ENCODE assay signal across 19 cellular contexts in the genomic region with DNA sequence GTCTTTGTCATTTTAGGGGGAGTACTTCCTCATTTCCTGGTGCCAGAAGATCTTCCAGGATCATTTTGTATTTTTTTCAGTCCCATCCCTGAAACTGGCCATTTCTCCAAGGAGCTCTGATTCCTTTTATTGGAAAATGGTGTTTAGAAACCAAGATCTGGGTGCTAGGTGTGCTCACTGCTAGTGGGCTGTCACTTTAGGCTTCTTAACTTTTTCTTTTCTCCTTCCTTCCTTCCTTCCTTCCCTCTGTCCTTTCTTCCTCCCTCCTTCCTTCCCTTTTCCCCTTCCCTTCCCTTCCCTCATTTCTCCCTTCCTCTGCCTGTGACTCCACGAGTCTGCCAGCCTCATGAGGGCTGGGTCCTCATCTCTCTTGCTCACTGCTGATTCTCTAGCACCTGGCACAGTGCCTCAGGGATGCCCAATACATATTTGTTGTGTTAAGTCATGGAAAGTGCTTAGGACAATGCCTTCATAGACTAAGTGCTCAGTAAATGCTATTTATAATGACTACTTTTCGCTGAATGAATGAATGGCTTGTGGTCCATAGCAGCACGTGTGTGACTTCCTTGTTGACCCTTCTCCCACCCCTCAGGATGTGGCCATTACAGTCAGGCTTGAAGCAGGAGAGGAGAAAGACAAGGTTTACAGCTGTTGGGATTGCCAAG. TPM values are rescaled to one million over a fixed set of nuclear protein-coding genes. Genes with fewer than 3 reads are reported as not detected.
DNase-seq lines count a peak whose midpoint lies in the region; TF ChIP-seq lines count a peak whose summit lies in the region.
"Had no signal": no experiment of that assay in that cellular context is flagged by ENCODE, and none has a peak within 500 bp of the region (broad histone marks: within the 10 kb centered on the region; RNA-seq: fewer than 3 reads in every experiment).

No MANE protein-coding gene starts in this region.

- no peak overlapping the region for H2AFZ ChIP-seq in GM23248

- no peak overlapping the region for H3K4me3 Mint-ChIP-seq in activated CD4-positive, alpha-beta T cell treated with anti-CD3 and anti-CD28 coated beads, Interleukin-2, amount 10 ng/mL, durations not matched to agents 24 days and 14 days
- H3K4me3 Mint-ChIP-seq: CD4-positive, alpha-beta memory T cell had no signal

- DNase-seq in GM23248 (peak; percentile 27), LHCN-M2 (ENCODE audit: low read depth) (peak; percentile 21), amniotic epithelial cell (ENCODE audit: low read depth) (peak; percentile 5), kidney tubule cell (ENCODE audit: low spot score) (peak; percentile 45), BE2C (no peak), ACHN (no peak), iPS-NIHi11 (ENCODE audit: low spot score) (no peak)
- DNase-seq in activated CD4-positive, alpha-beta T cell treated with anti-CD3 and anti-CD28 coated beads, Interleukin-2, amount 10 ng/mL, durations not matched to agents 24 days and 14 days: no peak
- DNase-seq: CD4-positive, alpha-beta memory T cell; DMS79; GDM1; HCEC 1CT; NCI-H1105 treated with DMSO at 0.1 percent for 48 hours; NCI-H187; NCI-H446; NK-92 treated with Interleukin-12 subunit alpha and Interleukin-12 subunit beta, amount 100 ng/mL, for 24 hours; SW 1271 had no signal

- TF ChIP-seq CTCF in BE2C (IDR thresholded peaks at IDR 0.05; ENCODE audit: low read depth, low read length): no peak

- H3K4me1 ChIP-seq in GM23248 (ENCODE audit: insufficient read depth) (no peaks in the 10 kb centered on the region), BE2C (no peaks in the 10 kb centered on the region)

- in situ Hi-C loops in GM23248 (cut with MboI): loop anchor here (25.0 kb wide), 1 partner anchor 359 kb away; no protein-coding TSS in a partner anchor
- in situ Hi-C loops in ACHN (cut with HindIII; ENCODE audit: low pct_ligation_motif_present, low pct_unique_long_range_greater_than_20kb, low sequenced_read_pairs): no loop called here

- no peak overlapping the region for H3K27ac ChIP-seq in GM23248

- H3K4me3 ChIP-seq in GM23248: no peak overlapping the region
- no peak overlapping the region for H3K4me3 ChIP-seq in BE2C (ENCODE audit: low read depth, low read length)

- no peak overlapping the region for H3K27ac Mint-ChIP-seq in activated CD4-positive, alpha-beta T cell treated with anti-CD3 and anti-CD28 coated beads, Interleukin-2, amount 10 ng/mL, durations not matched to agents 24 days and 14 days
- H3K27ac Mint-ChIP-seq: CD4-positive, alpha-beta memory T cell had no signal

- H3K4me1 Mint-ChIP-seq in activated CD4-positive, alpha-beta T cell treated with anti-CD3 and anti-CD28 coated beads, Interleukin-2, amount 10 ng/mL, durations not matched to agents 24 days and 14 days: peaks cover 3% of the 10 kb centered on the region

- WGBS in GM23248 (ENCODE audit: low coverage in 1 of 2, low lambda C conversion rate in 2 of 2, missing lambda C conversion rate in 2 of 2), 2 experiments: 62 to 64% methylated on average over 3 of the region's 3 CpGs

- H3F3A ChIP-seq in GM23248 (ENCODE audit: insufficient read depth): no peaks in the 10 kb centered on the region

- H3K36me3 ChIP-seq in GM23248 (ENCODE audit: low read depth): no peaks in the 10 kb centered on the region
- H3K36me3 ChIP-seq in BE2C: no peaks in the 10 kb centered on the region

- intact Hi-C loops in activated CD4-positive, alpha-beta T cell treated with anti-CD3 and anti-CD28 coated beads, Interleukin-2, amount 10 ng/mL, durations not matched to agents 24 days and 14 days (cut with micrococcal nuclease): no loop called here

- peaks cover 13% of the 10 kb centered on the region for H3K27me3 Mint-ChIP-seq in activated CD4-positive, alpha-beta T cell treated with anti-CD3 and anti-CD28 coated beads, Interleukin-2, amount 10 ng/mL, durations not matched to agents 24 days and 14 days

- H3K9me3 Mint-ChIP-seq in activated CD4-positive, alpha-beta T cell treated with anti-CD3 and anti-CD28 coated beads, Interleukin-2, amount 10 ng/mL, durations not matched to agents 24 days and 14 days: no peaks in the 10 kb centered on the region

- H3K9me2 ChIP-seq in GM23248 (ENCODE audit: insufficient read depth): no peaks in the 10 kb centered on the region

- H3K27me3 ChIP-seq in GM23248 (replicated peaks; ENCODE audit: insufficient read depth): no peaks in the 10 kb centered on the region
- H3K27me3 ChIP-seq in BE2C: no peaks in the 10 kb centered on the region

- no peak overlapping the region for H3K9ac ChIP-seq in GM23248

- no peaks in the 10 kb centered on the region for H4K20me1 ChIP-seq in GM23248 (ENCODE audit: insufficient read depth)

- H3K36me3 Mint-ChIP-seq in activated CD4-positive, alpha-beta T cell treated with anti-CD3 and anti-CD28 coated beads, Interleukin-2, amount 10 ng/mL, durations not matched to agents 24 days and 14 days (ENCODE audit: low read depth): no peaks in the 10 kb centered on the region

- no peak overlapping the region for H3K4me2 ChIP-seq in GM23248 (ENCODE audit: unreplicated experiment)

- H3K9me3 ChIP-seq in GM23248 (ENCODE audit: low read depth): no peaks in the 10 kb centered on the region
- H3K9me3 ChIP-seq in BE2C: no peaks in the 10 kb centered on the region

- H3K79me2 ChIP-seq in GM23248 (ENCODE audit: insufficient read depth): no peaks in the 10 kb centered on the region

RNA-seq across cellular contexts. Expression of a gene that starts 36.9 kb away (rescaled TPM):
- 19.5 and 25.6 TPM in 2 replicates for total RNA-seq in GM23248 (2014; rRNA removed; shearing (Covaris generic))
- 15.7 and 16.6 TPM in 2 replicates for polyA plus RNA-seq in GM23248 (2016; fragmentation: Nextera tagmentation; extraction: Ambion mirVana)
- 0.34 and 0.96 TPM in 2 replicates for total RNA-seq in LHCN-M2 (2014; rRNA removed)
- polyA plus RNA-seq in LHCN-M2 (2012): 0.91 TPM
- total RNA-seq in activated CD4-positive, alpha-beta T cell treated with anti-CD3 and anti-CD28 coated beads, Interleukin-2, amount 10 ng/mL, durations not matched to agents 24 days and 14 days: not detected in 2 replicates
- 0.29 TPM for polyA plus RNA-seq in BE2C (2012; ENCODE audit: insufficient read depth, insufficient read length, low read depth)
- total RNA-seq: CD4-positive, alpha-beta memory T cell; OCI-LY7; SK-MEL-5 had no signal

Comparison
In these comparisons a context has a peak if more than half of its experiments do, and no peak if none do; other contexts are left out.
1. DNase-seq: peak in GM23248 (single experiment), LHCN-M2 (single experiment), amniotic epithelial cell (single experiment) and kidney tubule cell (single experiment); none in activated CD4-positive, alpha-beta T cell treated with anti-CD3 and anti-CD28 coated beads, Interleukin-2, amount 10 ng/mL, durations not matched to agents 24 days and 14 days (single experiment), BE2C (single experiment), ACHN (single experiment) and iPS-NIHi11 (single experiment).
2. RNA of a gene that starts 36.9 kb away (total RNA-seq): 19.5 to 25.6 TPM in GM23248; 0.34 to 0.96 TPM in LHCN-M2 and not detected in activated CD4-positive, alpha-beta T cell treated with anti-CD3 and anti-CD28 coated beads, Interleukin-2, amount 10 ng/mL, durations not matched to agents 24 days and 14 days; every median in the first group is over 10 times any median in the second.